In the genomic region with DNA sequence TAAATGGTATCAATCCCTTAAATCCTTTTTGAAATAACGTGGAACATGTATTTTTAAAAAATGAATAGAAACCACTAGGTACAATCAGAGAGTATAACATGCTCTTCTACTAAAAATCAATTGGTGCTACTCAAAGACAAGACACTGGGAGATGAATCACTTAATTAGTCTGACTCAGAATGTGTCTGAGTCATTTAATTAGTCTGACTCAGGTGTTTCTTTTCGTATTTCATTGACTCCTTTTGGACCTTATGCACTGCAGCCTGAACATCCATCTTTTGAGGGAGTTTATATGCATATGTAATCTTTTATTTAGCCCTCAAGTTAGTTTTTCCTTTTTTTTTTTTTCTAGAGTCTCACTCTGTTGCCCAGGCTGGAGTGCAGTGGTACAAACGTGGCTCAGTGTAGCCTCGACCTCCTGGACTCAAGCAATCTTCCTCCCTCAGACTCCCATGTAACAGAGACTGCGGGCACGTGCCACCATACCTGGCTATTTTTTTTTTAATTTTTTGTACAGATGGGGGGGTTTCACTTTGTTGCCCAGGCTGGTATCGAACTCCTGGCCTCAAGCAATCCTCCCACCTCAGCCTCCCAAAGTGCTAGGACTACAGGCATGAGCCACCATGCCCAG, we compare ENCODE assay signal across 8 cellular contexts. TPM values are rescaled to one million over a fixed set of nuclear protein-coding genes. Genes with fewer than 3 reads are reported as not detected.
DNase-seq lines count a peak whose midpoint lies in the region; ATAC-seq, FAIRE-seq and TF ChIP-seq lines count a peak whose summit lies in the region.

No MANE protein-coding gene starts in this region.

- peak; percentile 20 for FAIRE-seq in HTR-8/SVneo (lab: Jason Lieb, UNC)

- TF ChIP-seq POLR2A in sigmoid colon (IDR thresholded peaks at IDR 0.05), result no peak

- peak; percentile 76 for ATAC-seq in GM18909 (IDR thresholded peaks at IDR 0.05; ENCODE audit: poor library complexity, unreplicated experiment)

- H3K9me3 ChIP-seq in sigmoid colon, result no peaks in the 10 kb centered on the region

- no peak for TF ChIP-seq CTCF in AG10803 (conservative IDR thresholded peaks at IDR 0.05; ENCODE audit: low read length)
- no peak for TF ChIP-seq CTCF in epithelial cell of esophagus (IDR thresholded peaks at IDR 0.05; ENCODE audit: insufficient read depth, low read depth, low read length, missing control alignments)
- no peak for TF ChIP-seq CTCF in sigmoid colon (IDR thresholded peaks at IDR 0.05)
- TF ChIP-seq CTCF in brain microvascular endothelial cell (IDR thresholded peaks at IDR 0.05; ENCODE audit: low read depth, low read length, missing control alignments), result no peak

- 72 to 86% methylated on average over 7 of the region's 7 CpGs for WGBS in sigmoid colon, 2 donors

- no peaks in the 10 kb centered on the region for H3K27me3 ChIP-seq in sigmoid colon
- no peaks in the 10 kb centered on the region for H3K27me3 ChIP-seq in brain microvascular endothelial cell (replicated peaks)

- H3K27ac ChIP-seq in sigmoid colon (no peak overlapping the region), brain microvascular endothelial cell (no peak overlapping the region)

- peak; percentile 44 for DNase-seq in AG10803 (ENCODE audit: low read depth)
- DNase-seq in HTR-8/SVneo (ENCODE audit: insufficient read length, low spot score), result peak; percentile 56
- DNase-seq in epithelial cell of esophagus (ENCODE audit: low read depth), result peak; percentile 86
- DNase-seq in NCI-H2029 (lab: John Stamatoyannopoulos, UW), result no peak
- no peak for DNase-seq in Ammon's horn (ENCODE audit: low spot score)
- DNase-seq in sigmoid colon, result no peak
- DNase-seq in brain microvascular endothelial cell, result no peak

- TF ChIP-seq EP300 in sigmoid colon (IDR thresholded peaks at IDR 0.05), result no peak

- H3K36me3 ChIP-seq in sigmoid colon (peaks cover 0 to 22% (median 0%) of the 10 kb centered on the region in 4 donors), brain microvascular endothelial cell (replicated peaks) (no peaks in the 10 kb centered on the region)

- intact Hi-C loops in sigmoid colon (cut with DNase I), result no loop called here

- in situ Hi-C loops in brain microvascular endothelial cell (cut with HindIII; ENCODE audit: low pct_ligation_motif_present, low sequenced_read_pairs), result no loop called here

- H3K4me1 ChIP-seq in sigmoid colon, result peaks cover 0 to 22% (median 4%) of the 10 kb centered on the region in 4 donors

- H3K4me3 ChIP-seq in AG10803 (ENCODE audit: low read length), result no peak overlapping the region
- no peak overlapping the region for H3K4me3 ChIP-seq in epithelial cell of esophagus (ENCODE audit: low read length)
- no peak overlapping the region for H3K4me3 ChIP-seq in sigmoid colon
- no peak overlapping the region for H3K4me3 ChIP-seq in brain microvascular endothelial cell (ENCODE audit: low read depth, low read length)

RNA-seq across cellular contexts. Expression of a gene that starts 26.5 kb away (rescaled TPM):
- 10 to 100 TPM; 75.8 to 88.5 (median 78.8) TPM for total RNA-seq in sigmoid colon
- polyA plus RNA-seq in sigmoid colon, result 10 to 100 TPM; 29.4 to 52.0 (median 39.0) TPM

Comparison
In these comparisons a context has a peak if more than half of its experiments do, and no peak if none do; other contexts are left out.
1. DNase-seq: peak in AG10803 (single experiment), HTR-8/SVneo (single experiment) and epithelial cell of esophagus (single experiment); none in NCI-H2029 (single experiment), Ammon's horn (single experiment), sigmoid colon (single experiment) and brain microvascular endothelial cell (single experiment).